14 cellular contexts compared by ENCODE assay signal in genomic region chr1:19163261-19163660, GRCh38. TPM values are rescaled to one million over a fixed set of nuclear protein-coding genes. Genes with fewer than 3 reads are reported as not detected.
DNase-seq lines count a peak whose midpoint lies in the region; ATAC-seq and TF ChIP-seq lines count a peak whose summit lies in the region.
"Had no signal": no experiment of that assay in that cellular context is flagged by ENCODE, and none has a peak within 500 bp of the region (broad histone marks: within the 10 kb centered on the region; RNA-seq: fewer than 3 reads in every experiment).

No MANE protein-coding gene starts in this region.

- H3K9me2 ChIP-seq in SK-N-SH = no peaks in the 10 kb centered on the region

- intact Hi-C loops in sigmoid colon (cut with DNase I) = no loop called here

- CTCF ChIA-PET in SK-N-SH (lab: Yijun Ruan, JAX) = interaction anchor here (0.7 to 2.0 kb wide), 5 partner anchors 14 to 256 kb away, joined by 3 to 4 read pairs (median 3); no protein-coding TSS in a partner anchor

- H3K4me3 ChIP-seq in SK-N-SH (ENCODE audit: low read depth in 2 of 2, low read length in 1 of 2) (no peak overlapping the region), sigmoid colon (no peak overlapping the region)
- H3K4me3 ChIP-seq: SJCRH30 had no signal

- peaks cover 0 to 10% of the 10 kb centered on the region in 2 experiments; a peak in 1 of 4 replicates for H3K4me1 ChIP-seq in SK-N-SH (ENCODE audit: control insufficient read depth in 1 of 2, insufficient read depth in 2 of 2, low read depth in 1 of 2, low read length in 1 of 2)
- peaks cover 5 to 39% (median 22%) of the 10 kb centered on the region in 4 donors for H3K4me1 ChIP-seq in sigmoid colon
- H3K4me1 ChIP-seq: SJCRH30 had no signal

- no peaks in the 10 kb centered on the region for H3K9me3 ChIP-seq in SK-N-SH
- H3K9me3 ChIP-seq in sigmoid colon = no peaks in the 10 kb centered on the region
- H3K9me3 ChIP-seq: SJCRH30 had no signal

- peak overlapping the region; percentile 2; the same call in 1 of the 2 replicates for H3K4me2 ChIP-seq in SK-N-SH

- H3F3A ChIP-seq in SK-N-SH (replicated peaks; ENCODE audit: insufficient read depth) = peaks cover 25% of the 10 kb centered on the region

- TF ChIP-seq CTCF in SK-N-SH (IDR thresholded peaks at IDR 0.05) = no peak
- no peak for TF ChIP-seq CTCF in sigmoid colon (IDR thresholded peaks at IDR 0.05)

- peaks cover 8% of the 10 kb centered on the region for H4K20me1 ChIP-seq in SK-N-SH (ENCODE audit: insufficient read depth)

- POLR2A ChIA-PET in SK-N-SH (lab: Yijun Ruan, JAX) = no interaction called here

- WGBS in SK-N-SH (ENCODE audit: low lambda C conversion rate) = 71% methylated on average over 1 of the region's 1 CpG
- 24 to 67% methylated on average over 1 of the region's 1 CpG for WGBS in sigmoid colon, 2 donors

- TF ChIP-seq EP300 in SK-N-SH (IDR thresholded peaks at IDR 0.05; ENCODE audit: borderline replicate concordance in 1 of 2, low read depth in 1 of 2, low read length in 1 of 2) (no peak), sigmoid colon (IDR thresholded peaks at IDR 0.05) (no peak)

- peaks cover 7% of the 10 kb centered on the region; the same call in 1 of the 2 replicates for H3K79me2 ChIP-seq in SK-N-SH (ENCODE audit: insufficient read depth)

- no peak overlapping the region for H2AFZ ChIP-seq in SK-N-SH (ENCODE audit: low read depth)

- DNase-seq in ELR (ENCODE audit: low read depth) (peak; percentile 66), SK-N-SH (no peak), fibroblast of peridontal ligament (ENCODE audit: extremely low read depth) (peak; percentile 96), sigmoid colon (no peak), T-helper 1 cell (no peak)
- DNase-seq: activated T-cell treated with anti-CD3 and anti-CD28 coated beads, Interleukin-2, amount 50 U/mL, for 4 hours; DMS153; head of caudate nucleus; NCI-H1092 treated with DMSO at 0.1 percent for 48 hours; NCI-H69; SJCRH30; WERI-Rb-1 had no signal

- H3K9ac ChIP-seq in SK-N-SH = no peak overlapping the region

- peaks cover 87 to 97% of the 10 kb centered on the region in 2 experiments for H3K36me3 ChIP-seq in SK-N-SH (replicated peaks in 1 of 2; ENCODE audit: control insufficient read depth in 1 of 2, insufficient read depth in 2 of 2, low read length in 1 of 2)
- H3K36me3 ChIP-seq in sigmoid colon = peaks cover 58 to 100% (median 75%) of the 10 kb centered on the region in 4 donors

- H3K27me3 ChIP-seq in SK-N-SH (ENCODE audit: insufficient read depth) (no peaks in the 10 kb centered on the region), sigmoid colon (no peaks in the 10 kb centered on the region)
- H3K27me3 ChIP-seq: SJCRH30 had no signal

- TF ChIP-seq RAD21 in SK-N-SH (IDR thresholded peaks at IDR 0.05; ENCODE audit: low read length) = no peak

- ATAC-seq in GM21737 (IDR thresholded peaks at IDR 0.05; ENCODE audit: unreplicated experiment) (no peak), HG03432 (IDR thresholded peaks at IDR 0.05; ENCODE audit: unreplicated experiment) (no peak)
- ATAC-seq: activated T-cell treated with anti-CD3 and anti-CD28 coated beads, Interleukin-2, amount 50 U/mL, for 4 hours had no signal

- no peak for TF ChIP-seq POLR2A in sigmoid colon (IDR thresholded peaks at IDR 0.05)

- H3K27ac ChIP-seq in SK-N-SH (ENCODE audit: low read depth in 2 of 2, low read length in 1 of 2) = peak overlapping the region in 1 of 2 experiments; percentile 86; a peak in 2 of 4 replicates
- peak overlapping the region; percentile 9 to 57 (median 26) for H3K27ac ChIP-seq in sigmoid colon
- H3K27ac ChIP-seq: SJCRH30, WERI-Rb-1 had no signal

TF ChIP-seq in SK-N-SH, 30 proteins besides CTCF, POLR2A, EP300 and RAD21:
- peak; percentile 61 for TF ChIP-seq NFIC (IDR thresholded peaks at IDR 0.05; ENCODE audit: borderline replicate concordance)
- 0 out of 2 replicates have a peak, but pooled peaks have one; percentile 37 for TF ChIP-seq TCF12 (IDR thresholded peaks at IDR 0.05)
- TF ChIP-seq JUND (IDR thresholded peaks at IDR 0.05) = 0 out of 2 replicates have a peak, but pooled peaks have one; percentile 8
- TF ChIP-seq FOSL2 (IDR thresholded peaks at IDR 0.05; ENCODE audit: borderline replicate concordance, low read depth) = 0 out of 2 replicates have a peak, but pooled peaks have one; percentile 6
- TF ChIP-seq GATA2 (CRISPR knock-in tag; IDR thresholded peaks at IDR 0.05) = no peak
- TF ChIP-seq IRF3 (IDR thresholded peaks at IDR 0.05; ENCODE audit: low read depth, low read length) = no peak

RNA-seq across cellular contexts. Expression of gene UBR4, which starts 46.8 kb away (rescaled TPM):
- polyA plus RNA-seq in SK-N-SH (2012; rRNA removed) = 51.3 and 68.7 TPM in 2 replicates
- 25.1 and 30.9 TPM in 2 replicates for polyA plus RNA-seq in SK-N-SH (2012; cell fraction: cytosol; rRNA removed)
- 403 and 672 TPM in 2 replicates for polyA plus RNA-seq in SK-N-SH (2012; cell fraction: nucleus; rRNA removed)
- total RNA-seq in sigmoid colon = 100 to 1,000 TPM in 1 of 4 donors, 10 to 100 TPM in 3; 64.3 to 215 (median 85.5) TPM
- 100 to 1,000 TPM in 1 of 3 donors, 10 to 100 TPM in 2; 32.4 to 120 (median 42.0) TPM for polyA plus RNA-seq in sigmoid colon

Comparison
In these comparisons a context has a peak if more than half of its experiments do, and no peak if none do; other contexts are left out.
1. DNase-seq: peak in ELR (single experiment) and fibroblast of peridontal ligament (single experiment); none in SK-N-SH (single experiment), sigmoid colon (single experiment) and T-helper 1 cell (0 of 5).